ENCODE assay signal across 1 cellular context in the genomic region with DNA sequence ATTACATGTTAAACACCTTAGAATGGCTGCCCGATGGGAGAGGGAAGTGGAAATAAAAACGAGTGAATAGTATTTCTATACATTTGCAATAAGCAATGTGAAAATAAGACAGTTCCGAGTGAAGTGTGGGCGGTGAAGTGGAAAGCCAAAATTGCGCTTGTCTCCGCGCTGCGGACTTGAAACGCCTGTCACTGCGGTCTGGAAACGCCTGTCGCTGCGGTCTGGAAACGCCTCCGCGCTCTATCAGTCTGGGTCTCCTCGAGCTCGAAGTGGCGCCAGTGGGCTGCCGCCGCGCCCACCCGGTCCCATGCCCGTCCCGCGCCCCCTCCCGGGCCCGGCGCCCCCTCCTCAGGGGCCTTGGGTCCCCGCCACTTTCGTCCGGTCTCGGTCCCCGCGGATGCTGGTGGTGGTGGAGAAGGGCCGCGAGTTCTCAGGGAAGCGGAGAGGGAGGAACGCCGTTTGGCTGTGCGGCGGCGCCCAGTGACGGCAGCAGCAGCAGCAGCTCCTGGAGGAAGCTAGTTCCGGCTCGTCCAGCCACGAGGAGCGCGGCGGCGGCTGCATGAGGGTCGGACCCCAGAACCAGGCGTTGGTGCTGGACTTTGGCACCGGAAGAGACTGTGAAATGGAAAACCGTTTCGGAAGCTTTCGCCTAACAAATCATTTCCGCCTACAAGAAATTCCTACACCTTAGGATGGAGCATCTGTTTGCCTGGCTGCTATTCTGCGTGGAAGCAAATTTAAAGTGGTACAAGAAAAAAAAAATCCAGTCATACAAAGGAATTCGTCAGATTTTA.
TF ChIP-seq lines count a peak whose summit lies in the region.

No MANE protein-coding gene starts in this region.

TF ChIP-seq in HEK293, 187 proteins besides CTCF, POLR2A, EP300 and RAD21 (continued from another document and continues in another):
- TF ChIP-seq ZNF518A (tag by site-specific recombination; conservative IDR thresholded peaks at IDR 0.05; ENCODE audit: low read depth) (no peak), SCRT2 (tag by site-specific recombination; IDR thresholded peaks at IDR 0.05) (no peak), HIC1 (tag by site-specific recombination; IDR thresholded peaks at IDR 0.05) (peak; percentile 63; the same call in 1 of the 2 replicates), ZNF366 (tag by site-specific recombination; conservative IDR thresholded peaks at IDR 0.05) (no peak), ZNF223 (tag by site-specific recombination; IDR thresholded peaks at IDR 0.05) (no peak), ZNF174 (tag by site-specific recombination; IDR thresholded peaks at IDR 0.05) (no peak), ZNF211 (tag by site-specific recombination; IDR thresholded peaks at IDR 0.05; ENCODE audit: low read depth) (no peak), ZNF2 (tag by site-specific recombination; IDR thresholded peaks at IDR 0.05) (peak; percentile 72; the same call in 1 of the 2 replicates), HOXA7 (CRISPR knock-in tag; IDR thresholded peaks at IDR 0.05; ENCODE audit: borderline replicate concordance) (no peak), ZNF629 (tag by site-specific recombination; IDR thresholded peaks at IDR 0.05) (peak; percentile 69), ZNF133 (tag by site-specific recombination; IDR thresholded peaks at IDR 0.05) (no peak), ZNF555 (tag by site-specific recombination; conservative IDR thresholded peaks at IDR 0.05) (no peak), HOXD13 (CRISPR knock-in tag; IDR thresholded peaks at IDR 0.05; ENCODE audit: borderline replicate concordance) (0 out of 2 replicates have a peak, but pooled peaks have one; percentile 53), ZNF248 (tag by site-specific recombination; IDR thresholded peaks at IDR 0.05) (no peak), PBX3 (CRISPR knock-in tag; IDR thresholded peaks at IDR 0.05) (0 out of 2 replicates have a peak, but pooled peaks have one; percentile 81), TCF7L2 (IDR thresholded peaks at IDR 0.05; ENCODE audit: borderline replicate concordance, low read depth, low read length) (no peak), ZNF560 (tag by site-specific recombination; IDR thresholded peaks at IDR 0.05; ENCODE audit: borderline replicate concordance) (no peak), ZNF335 (tag by site-specific recombination; conservative IDR thresholded peaks at IDR 0.05) (no peak), ZNF221 (tag by site-specific recombination; IDR thresholded peaks at IDR 0.05; ENCODE audit: borderline replicate concordance) (no peak), ZNF169 (tag by site-specific recombination; IDR thresholded peaks at IDR 0.05) (no peak), ZNF707 (tag by site-specific recombination; IDR thresholded peaks at IDR 0.05) (no peak), ZNF184 (tag by site-specific recombination; IDR thresholded peaks at IDR 0.05) (no peak), ZBTB10 (tag by site-specific recombination; IDR thresholded peaks at IDR 0.05) (no peak), SP7 (tag by site-specific recombination; IDR thresholded peaks at IDR 0.05) (peak; percentile 56), ZNF132 (tag by site-specific recombination; IDR thresholded peaks at IDR 0.05; ENCODE audit: borderline replicate concordance) (no peak), ZNF48 (tag by site-specific recombination; IDR thresholded peaks at IDR 0.05) (no peak), FEZF1 (tag by site-specific recombination; IDR thresholded peaks at IDR 0.05) (no peak), ZNF621 (tag by site-specific recombination; IDR thresholded peaks at IDR 0.05) (no peak), ZFP3 (tag by site-specific recombination; IDR thresholded peaks at IDR 0.05; ENCODE audit: low read depth) (no peak), ZNF394 (tag by site-specific recombination; IDR thresholded peaks at IDR 0.05; ENCODE audit: borderline replicate concordance) (peak; percentile 43; the same call in 1 of the 2 replicates), YY2 (tag by site-specific recombination; IDR thresholded peaks at IDR 0.05) (no peak), EGR2 (tag by site-specific recombination; IDR thresholded peaks at IDR 0.05; ENCODE audit: low read depth) (peak; percentile 77), ZNF610 (tag by site-specific recombination; IDR thresholded peaks at IDR 0.05; ENCODE audit: borderline replicate concordance) (no peak), ZNF274 (IDR thresholded peaks at IDR 0.05; ENCODE audit: low read length) (no peak), ZNF274 (tag by site-specific recombination; IDR thresholded peaks at IDR 0.05; ENCODE audit: borderline replicate concordance) (no peak), ZNF433 (tag by site-specific recombination; IDR thresholded peaks at IDR 0.05; ENCODE audit: low read depth) (no peak)
- TF ChIP-seq, protein P1, sequence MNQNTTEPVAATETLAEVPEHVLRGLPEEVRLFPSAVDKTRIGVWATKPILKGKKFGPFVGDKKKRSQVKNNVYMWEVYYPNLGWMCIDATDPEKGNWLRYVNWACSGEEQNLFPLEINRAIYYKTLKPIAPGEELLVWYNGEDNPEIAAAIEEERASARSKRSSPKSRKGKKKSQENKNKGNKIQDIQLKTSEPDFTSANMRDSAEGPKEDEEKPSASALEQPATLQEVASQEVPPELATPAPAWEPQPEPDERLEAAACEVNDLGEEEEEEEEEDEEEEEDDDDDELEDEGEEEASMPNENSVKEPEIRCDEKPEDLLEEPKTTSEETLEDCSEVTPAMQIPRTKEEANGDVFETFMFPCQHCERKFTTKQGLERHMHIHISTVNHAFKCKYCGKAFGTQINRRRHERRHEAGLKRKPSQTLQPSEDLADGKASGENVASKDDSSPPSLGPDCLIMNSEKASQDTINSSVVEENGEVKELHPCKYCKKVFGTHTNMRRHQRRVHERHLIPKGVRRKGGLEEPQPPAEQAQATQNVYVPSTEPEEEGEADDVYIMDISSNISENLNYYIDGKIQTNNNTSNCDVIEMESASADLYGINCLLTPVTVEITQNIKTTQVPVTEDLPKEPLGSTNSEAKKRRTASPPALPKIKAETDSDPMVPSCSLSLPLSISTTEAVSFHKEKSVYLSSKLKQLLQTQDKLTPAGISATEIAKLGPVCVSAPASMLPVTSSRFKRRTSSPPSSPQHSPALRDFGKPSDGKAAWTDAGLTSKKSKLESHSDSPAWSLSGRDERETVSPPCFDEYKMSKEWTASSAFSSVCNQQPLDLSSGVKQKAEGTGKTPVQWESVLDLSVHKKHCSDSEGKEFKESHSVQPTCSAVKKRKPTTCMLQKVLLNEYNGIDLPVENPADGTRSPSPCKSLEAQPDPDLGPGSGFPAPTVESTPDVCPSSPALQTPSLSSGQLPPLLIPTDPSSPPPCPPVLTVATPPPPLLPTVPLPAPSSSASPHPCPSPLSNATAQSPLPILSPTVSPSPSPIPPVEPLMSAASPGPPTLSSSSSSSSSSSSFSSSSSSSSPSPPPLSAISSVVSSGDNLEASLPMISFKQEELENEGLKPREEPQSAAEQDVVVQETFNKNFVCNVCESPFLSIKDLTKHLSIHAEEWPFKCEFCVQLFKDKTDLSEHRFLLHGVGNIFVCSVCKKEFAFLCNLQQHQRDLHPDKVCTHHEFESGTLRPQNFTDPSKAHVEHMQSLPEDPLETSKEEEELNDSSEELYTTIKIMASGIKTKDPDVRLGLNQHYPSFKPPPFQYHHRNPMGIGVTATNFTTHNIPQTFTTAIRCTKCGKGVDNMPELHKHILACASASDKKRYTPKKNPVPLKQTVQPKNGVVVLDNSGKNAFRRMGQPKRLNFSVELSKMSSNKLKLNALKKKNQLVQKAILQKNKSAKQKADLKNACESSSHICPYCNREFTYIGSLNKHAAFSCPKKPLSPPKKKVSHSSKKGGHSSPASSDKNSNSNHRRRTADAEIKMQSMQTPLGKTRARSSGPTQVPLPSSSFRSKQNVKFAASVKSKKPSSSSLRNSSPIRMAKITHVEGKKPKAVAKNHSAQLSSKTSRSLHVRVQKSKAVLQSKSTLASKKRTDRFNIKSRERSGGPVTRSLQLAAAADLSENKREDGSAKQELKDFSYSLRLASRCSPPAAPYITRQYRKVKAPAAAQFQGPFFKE (tag by site-specific recombination; IDR thresholded peaks at IDR 0.05; ENCODE audit: borderline replicate concordance), result no peak
- TF ChIP-seq, protein P2, sequence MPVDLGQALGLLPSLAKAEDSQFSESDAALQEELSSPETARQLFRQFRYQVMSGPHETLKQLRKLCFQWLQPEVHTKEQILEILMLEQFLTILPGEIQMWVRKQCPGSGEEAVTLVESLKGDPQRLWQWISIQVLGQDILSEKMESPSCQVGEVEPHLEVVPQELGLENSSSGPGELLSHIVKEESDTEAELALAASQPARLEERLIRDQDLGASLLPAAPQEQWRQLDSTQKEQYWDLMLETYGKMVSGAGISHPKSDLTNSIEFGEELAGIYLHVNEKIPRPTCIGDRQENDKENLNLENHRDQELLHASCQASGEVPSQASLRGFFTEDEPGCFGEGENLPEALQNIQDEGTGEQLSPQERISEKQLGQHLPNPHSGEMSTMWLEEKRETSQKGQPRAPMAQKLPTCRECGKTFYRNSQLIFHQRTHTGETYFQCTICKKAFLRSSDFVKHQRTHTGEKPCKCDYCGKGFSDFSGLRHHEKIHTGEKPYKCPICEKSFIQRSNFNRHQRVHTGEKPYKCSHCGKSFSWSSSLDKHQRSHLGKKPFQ (tag by site-specific recombination; IDR thresholded peaks at IDR 0.05), result no peak
- TF ChIP-seq, protein P3, sequence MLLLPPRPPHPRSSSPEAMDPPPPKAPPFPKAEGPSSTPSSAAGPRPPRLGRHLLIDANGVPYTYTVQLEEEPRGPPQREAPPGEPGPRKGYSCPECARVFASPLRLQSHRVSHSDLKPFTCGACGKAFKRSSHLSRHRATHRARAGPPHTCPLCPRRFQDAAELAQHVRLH (tag by site-specific recombination; IDR thresholded peaks at IDR 0.05), result 0 out of 2 replicates have a peak, but pooled peaks have one; percentile 12
